ENCODE assay signal across 1 cellular context in genomic region chr12:109597414-109597794, GRCh38.
TF ChIP-seq lines count a peak whose summit lies in the region.

No MANE protein-coding gene starts in this region.

TF ChIP-seq in K562, 482 proteins besides CTCF, POLR2A, EP300 and RAD21:
- TF ChIP-seq CCNT2 (IDR thresholded peaks at IDR 0.05; ENCODE audit: borderline replicate concordance, extremely low read depth, insufficient read length, low read depth, low read length) (no peak), FOXK1 (CRISPR knock-in tag; IDR thresholded peaks at IDR 0.05; ENCODE audit: borderline replicate concordance) (no peak), CEBPG (CRISPR knock-in tag; IDR thresholded peaks at IDR 0.05) (no peak), CEBPG (tag; conservative IDR thresholded peaks at IDR 0.05 in 1 of 2, IDR thresholded peaks at IDR 0.05 in 1 of 2) (no peak), POLR3G (IDR thresholded peaks at IDR 0.05; ENCODE audit: extremely low read depth, insufficient read length, insufficient replicate concordance) (no peak), ZBTB12 (CRISPR knock-in tag; IDR thresholded peaks at IDR 0.05) (no peak), RFX7 (CRISPR knock-in tag; IDR thresholded peaks at IDR 0.05) (no peak), ASH1L (IDR thresholded peaks at IDR 0.05; ENCODE audit: borderline replicate concordance, low read depth, partially characterized antibody) (no peak), RNF2 (IDR thresholded peaks at IDR 0.05) (no peak), TCF3 (CRISPR knock-in tag; IDR thresholded peaks at IDR 0.05) (no peak), GTF2E2 (tag; IDR thresholded peaks at IDR 0.05) (no peak), TBP (optimal IDR thresholded peaks at IDR 0.05; ENCODE audit: low read depth, low read length) (no peak), YBX1 (IDR thresholded peaks at IDR 0.05) (no peak), CC2D1A (IDR thresholded peaks at IDR 0.05) (no peak), ZNF133 (CRISPR knock-in tag; IDR thresholded peaks at IDR 0.05) (no peak)
